28 cellular contexts compared by ENCODE assay signal in genomic region chr14:80700601-80701000, GRCh38.
"Had no signal": no experiment of that assay in that cellular context is flagged by ENCODE, and none has a peak within 500 bp of the region (broad histone marks: within the 10 kb centered on the region; RNA-seq: fewer than 3 reads in every experiment).

No MANE protein-coding gene starts in this region.

- H3K9me3 Mint-ChIP-seq: stimulated activated effector memory CD8-positive, alpha-beta T cell treated with anti-CD3 and anti-CD28 coated beads, Interleukin-12 subunit alpha, Interleukin-12 subunit beta, amount 100 ng/mL, for 72 hours; stimulated activated memory B cell treated with anti-CD40 and anti-IgM and Interleukin-4, amounts not matched to agents 10 μg/mL and 1 μg/mL and 100 μg/mL, for 72 hours; stimulated activated naive B cell treated with anti-CD40 and anti-IgM and Interleukin-4, amounts not matched to agents 10 μg/mL and 1 μg/mL and 100 μg/mL, for 72 hours; stimulated activated naive CD8-positive, alpha-beta T cell treated with anti-CD3 and anti-CD28 coated beads, Interleukin-15, amount 100 ng/mL, for 72 hours; stimulated activated naive CD8-positive, alpha-beta T cell treated with anti-CD3 and anti-CD28 coated beads, Interleukin-15, Interleukin-2, amounts not matched to agents 100 ng/mL and 50 ng/mL, for 24 hours; type B pancreatic cell had no signal

- ATAC-seq: upper lobe of right lung had no signal

- H3K27me3 Mint-ChIP-seq: stimulated activated memory B cell treated with anti-CD40 and anti-IgM and Interleukin-4, amounts not matched to agents 10 μg/mL and 1 μg/mL and 100 μg/mL, for 72 hours; stimulated activated naive B cell treated with anti-CD40 and anti-IgM and Interleukin-4, amounts not matched to agents 10 μg/mL and 1 μg/mL and 100 μg/mL, for 72 hours; stimulated activated naive CD8-positive, alpha-beta T cell treated with anti-CD3 and anti-CD28 coated beads, Interleukin-15, amount 100 ng/mL, for 72 hours; stimulated activated naive CD8-positive, alpha-beta T cell treated with anti-CD3 and anti-CD28 coated beads, Interleukin-15, Interleukin-2, amounts not matched to agents 100 ng/mL and 50 ng/mL, for 24 hours; type B pancreatic cell had no signal

- H3K27me3 ChIP-seq: stomach, suprapubic skin, testis, thyroid gland, tibial artery, tibial nerve, transverse colon, upper lobe of left lung, upper lobe of right lung, uterus, vagina had no signal

- H3K4me3 ChIP-seq: stomach, suprapubic skin, testis, thoracic aorta, thyroid gland, tibial artery, tibial nerve, transverse colon, upper lobe of left lung, upper lobe of right lung, uterus, vagina had no signal

- H3K27ac Mint-ChIP-seq: stimulated activated effector memory CD8-positive, alpha-beta T cell treated with anti-CD3 and anti-CD28 coated beads, Interleukin-12 subunit alpha, Interleukin-12 subunit beta, amount 100 ng/mL, for 72 hours; stimulated activated memory B cell treated with anti-CD40 and anti-IgM and Interleukin-4, amounts not matched to agents 10 μg/mL and 1 μg/mL and 100 μg/mL, for 72 hours; stimulated activated naive B cell treated with anti-CD40 and anti-IgM and Interleukin-4, amounts not matched to agents 10 μg/mL and 1 μg/mL and 100 μg/mL, for 72 hours; stimulated activated naive CD8-positive, alpha-beta T cell treated with anti-CD3 and anti-CD28 coated beads, Interleukin-15, amount 100 ng/mL, for 72 hours; stimulated activated naive CD8-positive, alpha-beta T cell treated with anti-CD3 and anti-CD28 coated beads, Interleukin-15, Interleukin-2, amounts not matched to agents 100 ng/mL and 50 ng/mL, for 24 hours; type B pancreatic cell had no signal

- H3K36me3 ChIP-seq: stomach, suprapubic skin, thoracic aorta, thyroid gland, tibial artery, transverse colon, upper lobe of left lung, upper lobe of right lung, uterus, vagina had no signal

- H3K36me3 Mint-ChIP-seq: stimulated activated effector memory CD8-positive, alpha-beta T cell treated with anti-CD3 and anti-CD28 coated beads, Interleukin-12 subunit alpha, Interleukin-12 subunit beta, amount 100 ng/mL, for 72 hours; stimulated activated memory B cell treated with anti-CD40 and anti-IgM and Interleukin-4, amounts not matched to agents 10 μg/mL and 1 μg/mL and 100 μg/mL, for 72 hours; stimulated activated naive B cell treated with anti-CD40 and anti-IgM and Interleukin-4, amounts not matched to agents 10 μg/mL and 1 μg/mL and 100 μg/mL, for 72 hours; type B pancreatic cell had no signal

- H3K4me1 ChIP-seq: stomach, suprapubic skin, testis, thyroid gland, tibial artery, tibial nerve, transverse colon, upper lobe of left lung, upper lobe of right lung, uterus, vagina had no signal

- H3K4me1 Mint-ChIP-seq: stimulated activated effector memory CD8-positive, alpha-beta T cell treated with anti-CD3 and anti-CD28 coated beads, Interleukin-12 subunit alpha, Interleukin-12 subunit beta, amount 100 ng/mL, for 72 hours; stimulated activated memory B cell treated with anti-CD40 and anti-IgM and Interleukin-4, amounts not matched to agents 10 μg/mL and 1 μg/mL and 100 μg/mL, for 72 hours; stimulated activated naive B cell treated with anti-CD40 and anti-IgM and Interleukin-4, amounts not matched to agents 10 μg/mL and 1 μg/mL and 100 μg/mL, for 72 hours had no signal

- H3K27ac ChIP-seq: stomach, suprapubic skin, testis, thoracic aorta, thyroid gland, tibial artery, tibial nerve, transverse colon, upper lobe of left lung, upper lobe of right lung, uterus, vagina had no signal

- H3K9me3 ChIP-seq: stomach, suprapubic skin, testis, thoracic aorta, thyroid gland, tibial artery, tibial nerve, transverse colon, upper lobe of left lung, upper lobe of right lung, uterus, vagina had no signal

- H3K4me3 Mint-ChIP-seq: stimulated activated effector memory CD8-positive, alpha-beta T cell treated with anti-CD3 and anti-CD28 coated beads, Interleukin-12 subunit alpha, Interleukin-12 subunit beta, amount 100 ng/mL, for 72 hours; stimulated activated memory B cell treated with anti-CD40 and anti-IgM and Interleukin-4, amounts not matched to agents 10 μg/mL and 1 μg/mL and 100 μg/mL, for 72 hours; stimulated activated naive B cell treated with anti-CD40 and anti-IgM and Interleukin-4, amounts not matched to agents 10 μg/mL and 1 μg/mL and 100 μg/mL, for 72 hours; stimulated activated naive CD8-positive, alpha-beta T cell treated with anti-CD3 and anti-CD28 coated beads, Interleukin-15, amount 100 ng/mL, for 72 hours; stimulated activated naive CD8-positive, alpha-beta T cell treated with anti-CD3 and anti-CD28 coated beads, Interleukin-15, Interleukin-2, amounts not matched to agents 100 ng/mL and 50 ng/mL, for 24 hours; type B pancreatic cell had no signal

- DNase-seq: stimulated activated CD4-positive, alpha-beta T cell treated with anti-CD3 and anti-CD28 coated beads, Interleukin-2, amount 100 ng/mL, for 48 hours; stimulated activated CD4-positive, alpha-beta T cell treated with anti-CD3 and anti-CD28 coated beads, Interleukin-4, amount 100 ng/mL, for 1 hour; stimulated activated CD4-positive, alpha-beta T cell treated with anti-CD3 and anti-CD28 coated beads, Interleukin-4, amount 100 ng/mL, for 24 hours; stimulated activated CD4-positive, alpha-beta T cell treated with anti-CD3 and anti-CD28 coated beads, Interleukin-4, amount 100 ng/mL, for 4 hours; stimulated activated CD8-positive, alpha-beta memory T cell treated with anti-CD3 and anti-CD28 coated beads, Interleukin-4, amount 100 ng/mL, for 48 hours; stimulated activated naive B cell treated with anti-CD40 and anti-IgM and Interleukin-4, amounts not matched to agents 10 μg/mL and 1 μg/mL and 100 μg/mL, for 72 hours; stimulated activated naive CD4-positive, alpha-beta T cell; stimulated activated naive CD4-positive, alpha-beta T cell treated with Interleukin-2 at 50 U/mL for 16 hours; stimulated activated naive CD8-positive, alpha-beta T cell treated with anti-CD3 and anti-CD28 coated beads, Interleukin-15, amount 100 ng/mL, for 72 hours; stimulated activated naive CD8-positive, alpha-beta T cell treated with anti-CD3 and anti-CD28 coated beads, Interleukin-15, Interleukin-2, amounts not matched to agents 100 U/mL and 50 U/mL, for 24 hours; stomach; substantia nigra; testis; thyroid gland; tibial artery; transverse colon; trophoblast cell; upper lobe of left lung; upper lobe of right lung; uterus had no signal
